ENCODE assay signal across 8 cellular contexts in genomic region chr11:128342511-128343133, GRCh38.
A peak's percentile ranks its signal among the peaks of the same experiment; 100 is the strongest.
DNase-seq lines count a peak whose midpoint lies in the region; ATAC-seq and TF ChIP-seq lines count a peak whose summit lies in the region.

No MANE protein-coding gene starts in this region.

- H3K36me3 Mint-ChIP-seq in T-helper 17 cell (ENCODE audit: low read depth) = peaks cover 2% of the 10 kb centered on the region
- H3K36me3 Mint-ChIP-seq in nephron (ENCODE audit: low read depth) = no peaks in the 10 kb centered on the region

- H3K9me3 ChIP-seq in T-helper 17 cell (ENCODE audit: control insufficient read depth, low read length, poor library complexity, severe bottlenecking) = no peaks in the 10 kb centered on the region

- ATAC-seq in GM21360 (IDR thresholded peaks at IDR 0.05; ENCODE audit: unreplicated experiment) = peak; percentile 93
- ATAC-seq in T-helper 17 cell = peak; percentile 62

- TF ChIP-seq CTCF in nephron (IDR thresholded peaks at IDR 0.05; ENCODE audit: unreplicated experiment in 3 of 3) = no peak

- H3K4me1 Mint-ChIP-seq in T-helper 17 cell (peaks cover 61% of the 10 kb centered on the region), nephron (peaks cover 27% of the 10 kb centered on the region)

- DNase-seq in CMK (ENCODE audit: low read depth) = peak; percentile 72
- DNase-seq in HS-5 (ENCODE audit: low read depth) = peak; percentile 56
- peak in 2 of 3 donors; percentile 46 to 64 for DNase-seq in T-helper 17 cell
- peak; percentile 99 for DNase-seq in dermis blood vessel endothelial cell
- DNase-seq in cerebellum (ENCODE audit: low spot score) = no peak
- DNase-seq in posterior vena cava (ENCODE audit: low spot score) = no peak

- H3K27ac Mint-ChIP-seq in T-helper 17 cell = peak overlapping the region; percentile 99
- peak overlapping the region in 2 of 3 experiments; percentile 59 to 65 for H3K27ac Mint-ChIP-seq in nephron

- intact Hi-C loops in posterior vena cava (cut with DNase I) = no loop called here

- H3K4me3 Mint-ChIP-seq in T-helper 17 cell (peak overlapping the region; percentile 88), nephron (no peak overlapping the region)

- H3K27me3 Mint-ChIP-seq in T-helper 17 cell (no peaks in the 10 kb centered on the region), nephron (ENCODE audit: low read depth) (no peaks in the 10 kb centered on the region)

- no peaks in the 10 kb centered on the region for H3K9me3 Mint-ChIP-seq in nephron

Comparison
In these comparisons a context has a peak if more than half of its experiments do, and no peak if none do; other contexts are left out.
1. DNase-seq: peak in CMK (single experiment), HS-5 (single experiment), T-helper 17 cell (2 of 3) and dermis blood vessel endothelial cell (single experiment); none in cerebellum (single experiment) and posterior vena cava (single experiment).